ENCODE assay signal across 37 cellular contexts in genomic region chr17:79258843-79259242, GRCh38.
"Had no signal": no experiment of that assay in that cellular context is flagged by ENCODE, and none has a peak within 500 bp of the region (broad histone marks: within the 10 kb centered on the region; RNA-seq: fewer than 3 reads in every experiment).

No MANE protein-coding gene starts in this region.

- H3K36me3 Mint-ChIP-seq: activated naive CD4-positive, alpha-beta T cell treated with anti-CD3 and anti-CD28 coated beads, Interleukin-2, amount 10 ng/mL, durations not matched to agents 7 days and 5 days; activated naive CD4-positive, alpha-beta T cell treated with anti-CD3 and anti-CD28 coated beads, Interleukin-2, amount 50 U/mL, for 24 hours; activated naive CD4-positive, alpha-beta T cell treated with anti-CD3 and anti-CD28 coated beads, Interleukin-2, amount 50 U/mL, for 72 hours; activated naive CD8-positive, alpha-beta T cell; activated naive CD8-positive, alpha-beta T cell treated with anti-CD3 and anti-CD28 coated beads for 36 hours; activated naive CD8-positive, alpha-beta T cell treated with anti-CD3 and anti-CD28 coated beads, Interleukin-2, amount 10 ng/mL, durations not matched to agents 7 days and 5 days; brain had no signal

- H3K4me3 ChIP-seq: adrenal gland, ascending aorta, body of pancreas, breast epithelium, cardiac muscle cell had no signal

- H3K4me1 Mint-ChIP-seq: activated naive CD4-positive, alpha-beta T cell treated with anti-CD3 and anti-CD28 coated beads, Interleukin-2, amount 10 ng/mL, durations not matched to agents 7 days and 5 days; activated naive CD4-positive, alpha-beta T cell treated with anti-CD3 and anti-CD28 coated beads, Interleukin-2, amount 50 U/mL, for 24 hours; activated naive CD8-positive, alpha-beta T cell treated with anti-CD3 and anti-CD28 coated beads for 36 hours; activated naive CD8-positive, alpha-beta T cell treated with anti-CD3 and anti-CD28 coated beads, Interleukin-2, amount 10 ng/mL, durations not matched to agents 7 days and 5 days; activated naive CD8-positive, alpha-beta T cell treated with anti-CD3 and anti-CD28 coated beads, Interleukin-2, amount 50 U/mL, for 24 hours; activated T-helper 17 cell treated with anti-CD3 and anti-CD28 coated beads, Interleukin-2, amount 50 U/mL, for 72 hours; central memory CD8-positive, alpha-beta T cell had no signal

- H3K27me3 ChIP-seq: ascending aorta, body of pancreas, brain microvascular endothelial cell had no signal

- H3K27ac Mint-ChIP-seq: activated naive CD4-positive, alpha-beta T cell treated with anti-CD3 and anti-CD28 coated beads for 36 hours; activated naive CD4-positive, alpha-beta T cell treated with anti-CD3 and anti-CD28 coated beads, Interleukin-2, amount 10 ng/mL, durations not matched to agents 7 days and 5 days; activated naive CD4-positive, alpha-beta T cell treated with anti-CD3 and anti-CD28 coated beads, Interleukin-2, amount 50 U/mL, for 24 hours; activated naive CD4-positive, alpha-beta T cell treated with anti-CD3 and anti-CD28 coated beads, Interleukin-2, amount 50 U/mL, for 72 hours; activated naive CD8-positive, alpha-beta T cell; activated naive CD8-positive, alpha-beta T cell treated with anti-CD3 and anti-CD28 coated beads for 36 hours; activated naive CD8-positive, alpha-beta T cell treated with anti-CD3 and anti-CD28 coated beads, Interleukin-2, amount 10 ng/mL, durations not matched to agents 7 days and 5 days; activated naive CD8-positive, alpha-beta T cell treated with anti-CD3 and anti-CD28 coated beads, Interleukin-2, amount 50 U/mL, for 24 hours; activated T-cell treated with anti-CD3 and anti-CD28 coated beads, Interleukin-2, amount 50 U/mL, for 24 hours; activated T-cell treated with anti-CD3 and anti-CD28 coated beads, Interleukin-2, amount 50 U/mL, for 72 hours; activated T-helper 1 cell treated with anti-CD3 and anti-CD28 coated beads, Interleukin-12 subunit alpha, Interleukin-12 subunit beta, Interleukin-2, Interleukin-4 antibody, amounts not matched to agents 30 ng/mL and 10 ng/mL and 1 ng/mL, durations not matched to agents 14 hours and 24 hours and 36 hours; activated T-helper 17 cell treated with anti-CD3 and anti-CD28 coated beads, Interleukin-2, amount 50 U/mL, for 72 hours; activated T-helper 2 cell treated with anti-CD3 and anti-CD28 coated beads, Interferon-gamma antibody, Interleukin-2, Interleukin-4, amounts not matched to agents 10 μg/mL and 5 μg/mL and 100 μg/mL, durations not matched to agents 14 hours and 24 hours and 36 hours had no signal

- ATAC-seq: activated naive CD4-positive, alpha-beta T cell treated with anti-CD3 and anti-CD28 coated beads, Interleukin-2, amount 50 U/mL, for 72 hours; activated naive CD8-positive, alpha-beta T cell treated with anti-CD3 and anti-CD28 coated beads, Interleukin-2, amount 50 U/mL, for 24 hours; activated T-cell treated with anti-CD3 and anti-CD28 coated beads, Interleukin-2, amount 50 U/mL, for 4 hours; activated T-cell treated with anti-CD3 and anti-CD28 coated beads, Interleukin-2, amount 50 U/mL, for 72 hours; activated T-helper 17 cell treated with anti-CD3 and anti-CD28 coated beads, Interleukin-2, amount 50 U/mL, for 72 hours; body of pancreas had no signal

- H3K9me3 Mint-ChIP-seq: activated naive CD4-positive, alpha-beta T cell treated with anti-CD3 and anti-CD28 coated beads for 36 hours; activated naive CD4-positive, alpha-beta T cell treated with anti-CD3 and anti-CD28 coated beads, Interleukin-2, amount 10 ng/mL, durations not matched to agents 7 days and 5 days; activated naive CD4-positive, alpha-beta T cell treated with anti-CD3 and anti-CD28 coated beads, Interleukin-2, amount 50 U/mL, for 24 hours; activated naive CD4-positive, alpha-beta T cell treated with anti-CD3 and anti-CD28 coated beads, Interleukin-2, amount 50 U/mL, for 72 hours; activated naive CD8-positive, alpha-beta T cell treated with anti-CD3 and anti-CD28 coated beads for 36 hours; activated naive CD8-positive, alpha-beta T cell treated with anti-CD3 and anti-CD28 coated beads, Interleukin-2, amount 10 ng/mL, durations not matched to agents 7 days and 5 days; activated naive CD8-positive, alpha-beta T cell treated with anti-CD3 and anti-CD28 coated beads, Interleukin-2, amount 50 U/mL, for 24 hours; activated T-cell treated with anti-CD3 and anti-CD28 coated beads, Interleukin-2, amount 50 U/mL, for 24 hours; activated T-cell treated with anti-CD3 and anti-CD28 coated beads, Interleukin-2, amount 50 U/mL, for 4 hours; activated T-cell treated with anti-CD3 and anti-CD28 coated beads, Interleukin-2, amount 50 U/mL, for 72 hours; activated T-helper 1 cell treated with anti-CD3 and anti-CD28 coated beads, Interleukin-12 subunit alpha, Interleukin-12 subunit beta, Interleukin-2, Interleukin-4 antibody, amounts not matched to agents 30 ng/mL and 10 ng/mL and 1 ng/mL, durations not matched to agents 14 hours and 24 hours and 36 hours; activated T-helper 17 cell treated with anti-CD3 and anti-CD28 coated beads, Interleukin-2, amount 50 U/mL, for 72 hours; activated T-helper 2 cell treated with anti-CD3 and anti-CD28 coated beads, Interferon-gamma antibody, Interleukin-2, Interleukin-4, amounts not matched to agents 10 μg/mL and 5 μg/mL and 100 μg/mL, durations not matched to agents 14 hours and 24 hours and 36 hours; brain; central memory CD8-positive, alpha-beta T cell had no signal

- H3K4me1 ChIP-seq: adrenal gland, ascending aorta, body of pancreas, breast epithelium had no signal

- H3K4me3 Mint-ChIP-seq: activated naive CD4-positive, alpha-beta T cell treated with anti-CD3 and anti-CD28 coated beads for 36 hours; activated naive CD4-positive, alpha-beta T cell treated with anti-CD3 and anti-CD28 coated beads, Interleukin-2, amount 10 ng/mL, durations not matched to agents 7 days and 5 days; activated naive CD4-positive, alpha-beta T cell treated with anti-CD3 and anti-CD28 coated beads, Interleukin-2, amount 50 U/mL, for 24 hours; activated naive CD8-positive, alpha-beta T cell; activated naive CD8-positive, alpha-beta T cell treated with anti-CD3 and anti-CD28 coated beads for 36 hours; activated naive CD8-positive, alpha-beta T cell treated with anti-CD3 and anti-CD28 coated beads, Interleukin-2, amount 10 ng/mL, durations not matched to agents 7 days and 5 days; activated naive CD8-positive, alpha-beta T cell treated with anti-CD3 and anti-CD28 coated beads, Interleukin-2, amount 50 U/mL, for 24 hours; activated T-cell treated with anti-CD3 and anti-CD28 coated beads, Interleukin-2, amount 50 U/mL, for 24 hours; activated T-cell treated with anti-CD3 and anti-CD28 coated beads, Interleukin-2, amount 50 U/mL, for 4 hours; activated T-cell treated with anti-CD3 and anti-CD28 coated beads, Interleukin-2, amount 50 U/mL, for 72 hours; activated T-helper 1 cell treated with anti-CD3 and anti-CD28 coated beads, Interleukin-12 subunit alpha, Interleukin-12 subunit beta, Interleukin-2, Interleukin-4 antibody, amounts not matched to agents 30 ng/mL and 10 ng/mL and 1 ng/mL, durations not matched to agents 14 hours and 24 hours and 36 hours; activated T-helper 17 cell treated with anti-CD3 and anti-CD28 coated beads, Interleukin-2, amount 50 U/mL, for 72 hours; brain; central memory CD8-positive, alpha-beta T cell had no signal

- H3K36me3 ChIP-seq: adrenal gland, ascending aorta, brain microvascular endothelial cell, breast epithelium, cardiac muscle cell had no signal

- H3K9me3 ChIP-seq: adrenal gland, ascending aorta, body of pancreas, breast epithelium had no signal

- H3K27ac ChIP-seq: adrenal gland, ascending aorta, body of pancreas, brain microvascular endothelial cell, breast epithelium, cardiac muscle cell had no signal

- DNase-seq: activated effector memory CD4-positive, alpha-beta T cell treated with anti-CD3 and anti-CD28 coated beads, Interleukin-2, amount 50 U/mL, for 16 hours; activated effector memory CD4-positive, alpha-beta T cell treated with Interleukin-2 at 50 U/mL for 16 hours; activated gamma-delta T cell; activated gamma-delta T cell treated with Interleukin-2 at 50 U/mL for 16 hours; activated naive CD4-positive, alpha-beta T cell; activated naive CD4-positive, alpha-beta T cell treated with anti-CD3 and anti-CD28 coated beads for 36 hours; activated naive CD4-positive, alpha-beta T cell treated with anti-CD3 and anti-CD28 coated beads, Interleukin-2, amount 10 ng/mL, durations not matched to agents 7 days and 5 days; activated naive CD4-positive, alpha-beta T cell treated with anti-CD3 and anti-CD28 coated beads, Interleukin-2, amount 50 U/mL, for 16 hours; activated naive CD4-positive, alpha-beta T cell treated with Interleukin-2 at 50 U/mL for 16 hours; activated naive CD8-positive, alpha-beta T cell treated with anti-CD3 and anti-CD28 coated beads for 36 hours; activated naive CD8-positive, alpha-beta T cell treated with anti-CD3 and anti-CD28 coated beads, Interleukin-2, amount 10 ng/mL, durations not matched to agents 7 days and 5 days; activated naive CD8-positive, alpha-beta T cell treated with anti-CD3 and anti-CD28 coated beads, Interleukin-2, amount 50 U/mL, for 24 hours; activated T-cell treated with anti-CD3 and anti-CD28 coated beads, Interleukin-2, amount 50 U/mL, for 1 hour; activated T-cell treated with anti-CD3 and anti-CD28 coated beads, Interleukin-2, amount 50 U/mL, for 24 hours; activated T-cell treated with anti-CD3 and anti-CD28 coated beads, Interleukin-2, amount 50 U/mL, for 4 hours; activated T-cell treated with anti-CD3 and anti-CD28 coated beads, Interleukin-2, amount 50 U/mL, for 48 hours; activated T-cell treated with anti-CD3 and anti-CD28 coated beads, Interleukin-2, amount 50 U/mL, for 72 hours; adrenal gland; amniotic stem cell; amygdala; aorta; body of pancreas; brain microvascular endothelial cell; caudate nucleus; central memory CD4-positive, alpha-beta T cell; cerebellar nuclear complex had no signal
